Comparison of ENCODE assay signal across 18 cellular contexts in the genomic region with DNA sequence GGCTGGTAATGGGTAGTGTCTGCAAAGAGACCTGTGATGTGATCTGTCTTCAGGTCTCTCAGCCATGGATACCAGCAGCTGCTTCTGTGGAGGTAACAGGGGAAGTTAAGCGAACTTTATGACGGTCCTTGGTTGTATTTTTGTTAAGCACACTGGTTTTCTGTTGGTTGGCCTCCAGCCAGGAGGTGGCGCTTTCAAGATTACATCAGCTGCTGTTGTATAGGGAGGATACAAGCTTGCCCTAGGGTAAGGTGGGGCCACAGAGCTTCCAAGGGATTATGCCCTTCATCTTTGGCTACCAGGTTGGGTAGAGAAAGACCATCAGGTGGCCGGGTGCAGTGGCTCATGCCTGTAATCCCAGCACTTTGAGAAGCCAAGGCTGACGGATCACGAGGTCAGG.
"Had no signal": no experiment of that assay in that cellular context is flagged by ENCODE, and none has a peak within 500 bp of the region (broad histone marks: within the 10 kb centered on the region; RNA-seq: fewer than 3 reads in every experiment).

No MANE protein-coding gene starts in this region.

- H3K27me3 ChIP-seq: gastroesophageal sphincter, spleen, upper lobe of left lung had no signal

- H3K27ac Mint-ChIP-seq: activated CD4-positive, alpha-beta T cell treated with anti-CD3 and anti-CD28 coated beads, Interleukin-2, amount 10 ng/mL, durations not matched to agents 24 days and 14 days; stimulated activated naive B cell treated with anti-CD40 and anti-IgM and Interleukin-4, amounts not matched to agents 10 μg/mL and 1 μg/mL and 100 μg/mL, for 72 hours had no signal

- H3K9me3 Mint-ChIP-seq: activated CD4-positive, alpha-beta T cell treated with anti-CD3 and anti-CD28 coated beads, Interleukin-2, amount 10 ng/mL, durations not matched to agents 24 days and 14 days; stimulated activated naive B cell treated with anti-CD40 and anti-IgM and Interleukin-4, amounts not matched to agents 10 μg/mL and 1 μg/mL and 100 μg/mL, for 72 hours had no signal

- DNase-seq: activated CD4-positive, alpha-beta T cell treated with anti-CD3 and anti-CD28 coated beads, Interleukin-2, amount 10 ng/mL, durations not matched to agents 24 days and 14 days; activated naive CD4-positive, alpha-beta T cell treated with anti-CD3 and anti-CD28 coated beads, Interleukin-2, amount 50 U/mL, for 16 hours; activated T-cell treated with anti-CD3 and anti-CD28 coated beads, Interleukin-2, amount 50 U/mL, for 1 hour; caudate nucleus; cortex of kidney; effector CD8-positive, alpha-beta T cell; left ventricle myocardium inferior; mesenchymal stem cell; psoas muscle; spleen; stimulated activated CD4-positive, alpha-beta T cell treated with anti-CD3 and anti-CD28 coated beads, Interleukin-1b, Interleukin-23, amount 100 ng/mL, for 48 hours; stimulated activated naive B cell treated with anti-CD40 and anti-IgM and Interleukin-4, amounts not matched to agents 10 μg/mL and 1 μg/mL and 100 μg/mL, for 72 hours had no signal

- H3K27me3 Mint-ChIP-seq: activated CD4-positive, alpha-beta T cell treated with anti-CD3 and anti-CD28 coated beads, Interleukin-2, amount 10 ng/mL, durations not matched to agents 24 days and 14 days; stimulated activated naive B cell treated with anti-CD40 and anti-IgM and Interleukin-4, amounts not matched to agents 10 μg/mL and 1 μg/mL and 100 μg/mL, for 72 hours had no signal

- H3K4me3 ChIP-seq: gastroesophageal sphincter, left ventricle myocardium inferior, psoas muscle, spleen, upper lobe of left lung had no signal

- FAIRE-seq: keratinocyte had no signal

- H3K4me1 ChIP-seq: gastroesophageal sphincter, left ventricle myocardium inferior, psoas muscle, spleen, upper lobe of left lung had no signal

- H3K9me3 ChIP-seq: psoas muscle, upper lobe of left lung had no signal

- H3K4me1 Mint-ChIP-seq: activated CD4-positive, alpha-beta T cell treated with anti-CD3 and anti-CD28 coated beads, Interleukin-2, amount 10 ng/mL, durations not matched to agents 24 days and 14 days; nephron; stimulated activated naive B cell treated with anti-CD40 and anti-IgM and Interleukin-4, amounts not matched to agents 10 μg/mL and 1 μg/mL and 100 μg/mL, for 72 hours had no signal

- H3K27ac ChIP-seq: epithelial cell of prostate, gastroesophageal sphincter, left ventricle myocardium inferior, psoas muscle, spleen, upper lobe of left lung, VCaP had no signal

- H3K36me3 ChIP-seq: gastroesophageal sphincter, left ventricle myocardium inferior, spleen, upper lobe of left lung had no signal

- ATAC-seq: gastroesophageal sphincter; psoas muscle; stimulated activated naive B cell treated with anti-CD40 and anti-IgM and Interleukin-4, amounts not matched to agents 10 μg/mL and 1 μg/mL and 100 μg/mL, for 72 hours had no signal

- H3K4me3 Mint-ChIP-seq: activated CD4-positive, alpha-beta T cell treated with anti-CD3 and anti-CD28 coated beads, Interleukin-2, amount 10 ng/mL, durations not matched to agents 24 days and 14 days; nephron; stimulated activated naive B cell treated with anti-CD40 and anti-IgM and Interleukin-4, amounts not matched to agents 10 μg/mL and 1 μg/mL and 100 μg/mL, for 72 hours had no signal

- H3K36me3 Mint-ChIP-seq: stimulated activated naive B cell treated with anti-CD40 and anti-IgM and Interleukin-4, amounts not matched to agents 10 μg/mL and 1 μg/mL and 100 μg/mL, for 72 hours had no signal
